ENCODE assay signal across 12 cellular contexts in the genomic region with DNA sequence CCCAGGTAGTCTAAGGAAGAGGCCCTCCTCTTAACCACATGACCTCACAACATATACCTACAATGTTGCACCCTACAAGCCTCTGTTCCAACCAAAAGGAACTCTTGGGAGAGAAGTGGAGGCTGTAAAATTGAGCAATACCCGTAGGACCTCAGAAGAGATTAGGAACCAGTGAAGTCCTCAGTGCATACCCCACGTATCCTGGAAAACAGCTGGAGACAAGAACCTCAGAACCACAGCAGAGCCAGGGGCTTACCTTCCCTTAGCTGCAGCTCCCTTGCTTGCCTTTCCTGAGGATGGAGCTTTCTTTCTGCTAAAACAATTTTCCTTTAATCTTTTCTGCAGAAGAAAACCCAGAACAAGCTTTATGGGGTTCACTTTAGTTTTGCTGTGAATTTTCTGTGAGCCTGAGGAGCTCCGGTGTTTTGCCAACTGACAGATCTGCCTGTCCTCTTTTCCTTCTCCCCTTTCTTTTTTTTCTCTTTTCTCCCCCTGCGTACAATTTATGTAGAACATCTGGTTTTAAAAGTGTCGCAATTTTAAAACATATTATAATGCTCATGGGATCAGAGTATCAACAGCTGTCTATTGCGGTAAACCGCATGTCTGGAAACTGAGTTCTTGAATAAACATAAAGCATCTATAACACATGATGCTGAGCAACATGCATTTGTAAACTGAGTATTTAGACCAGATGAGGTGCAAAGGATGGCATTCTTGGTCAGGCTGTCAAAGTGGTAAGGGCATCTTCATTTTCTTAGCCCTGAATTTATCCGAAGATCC.
"Had no signal": no experiment of that assay in that cellular context is flagged by ENCODE, and none has a peak within 500 bp of the region (broad histone marks: within the 10 kb centered on the region; RNA-seq: fewer than 3 reads in every experiment).

No MANE protein-coding gene starts in this region.

- H3K4me1 ChIP-seq: breast epithelium had no signal

- H3K27ac ChIP-seq: heart right ventricle had no signal

- H3K36me3 ChIP-seq: breast epithelium, heart right ventricle had no signal

- DNase-seq: activated CD4-positive, alpha-beta T cell treated with anti-CD3 and anti-CD28 coated beads, Interleukin-2, amount 10 ng/mL, durations not matched to agents 24 days and 14 days; activated CD8-positive, alpha-beta T cell treated with anti-CD3 and anti-CD28 coated beads for 36 hours; activated naive CD4-positive, alpha-beta T cell treated with Interleukin-2 at 50 U/mL for 16 hours; activated naive CD8-positive, alpha-beta T cell treated with anti-CD3 and anti-CD28 coated beads, Interleukin-2, amount 50 U/mL, for 24 hours; activated T-cell treated with anti-CD3 and anti-CD28 coated beads, Interleukin-2, amount 50 U/mL, for 1 hour; aorta; effector CD8-positive, alpha-beta T cell; heart right ventricle; midbrain; small intestine; stimulated activated naive B cell treated with anti-CD40 and anti-IgM and Interleukin-4, amounts not matched to agents 10 μg/mL and 1 μg/mL and 100 μg/mL, for 72 hours had no signal

- H3K27me3 ChIP-seq: breast epithelium had no signal

- H3K4me3 ChIP-seq: breast epithelium, heart right ventricle had no signal

- H3K9me3 ChIP-seq: breast epithelium, heart right ventricle had no signal
